ENCODE assay signal across 1 cellular context in the genomic region with DNA sequence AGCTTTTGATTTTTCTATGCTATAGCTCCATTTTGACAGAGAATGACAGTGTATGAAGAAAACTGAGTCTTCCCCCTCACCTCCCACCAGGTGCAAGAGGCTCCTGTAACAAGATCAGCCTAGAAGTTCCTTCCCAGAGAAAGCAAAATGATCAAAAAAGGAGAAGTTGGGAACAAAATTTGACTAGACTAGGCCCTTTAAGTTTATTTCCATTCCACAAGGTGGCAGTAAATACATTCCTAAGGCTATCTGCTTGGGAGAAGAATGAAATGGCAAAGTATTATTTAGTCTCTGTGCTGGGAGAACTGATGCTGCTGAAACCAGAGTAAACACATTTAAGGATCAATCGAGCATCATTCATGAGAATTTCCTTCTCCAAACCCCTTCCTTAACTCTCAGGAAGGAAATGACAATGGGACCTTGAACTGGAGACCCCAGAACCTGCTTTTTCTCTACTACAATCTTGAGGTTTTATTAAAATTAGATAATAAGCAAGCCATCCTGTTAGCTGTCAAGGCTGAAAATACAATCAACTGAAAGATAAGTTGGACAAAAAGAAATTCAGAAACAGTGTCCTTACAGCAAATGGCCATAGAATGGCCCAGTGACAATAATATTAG.
TF ChIP-seq lines count a peak whose summit lies in the region.

No MANE protein-coding gene starts in this region.

TF ChIP-seq in WTC11, 78 proteins besides CTCF, POLR2A, EP300 and RAD21 (continued from another document):
- TF ChIP-seq, protein P1, sequence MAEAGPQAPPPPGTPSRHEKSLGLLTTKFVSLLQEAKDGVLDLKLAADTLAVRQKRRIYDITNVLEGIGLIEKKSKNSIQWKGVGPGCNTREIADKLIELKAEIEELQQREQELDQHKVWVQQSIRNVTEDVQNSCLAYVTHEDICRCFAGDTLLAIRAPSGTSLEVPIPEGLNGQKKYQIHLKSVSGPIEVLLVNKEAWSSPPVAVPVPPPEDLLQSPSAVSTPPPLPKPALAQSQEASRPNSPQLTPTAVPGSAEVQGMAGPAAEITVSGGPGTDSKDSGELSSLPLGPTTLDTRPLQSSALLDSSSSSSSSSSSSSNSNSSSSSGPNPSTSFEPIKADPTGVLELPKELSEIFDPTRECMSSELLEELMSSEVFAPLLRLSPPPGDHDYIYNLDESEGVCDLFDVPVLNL (CRISPR knock-in tag; IDR thresholded peaks at IDR 0.05; ENCODE audit: borderline replicate concordance, low read depth) = no peak
- TF ChIP-seq ZNF423 (CRISPR knock-in tag; IDR thresholded peaks at IDR 0.05) = no peak
- TF ChIP-seq MYBL2 (CRISPR knock-in tag; IDR thresholded peaks at IDR 0.05) = no peak
- TF ChIP-seq ETV6 (CRISPR knock-in tag; IDR thresholded peaks at IDR 0.05) = no peak
- no peak for TF ChIP-seq ZNF317 (CRISPR knock-in tag; IDR thresholded peaks at IDR 0.05; ENCODE audit: borderline replicate concordance, low read depth)
- no peak for TF ChIP-seq NFE2L1 (CRISPR knock-in tag; IDR thresholded peaks at IDR 0.05)
- TF ChIP-seq, protein P2, sequence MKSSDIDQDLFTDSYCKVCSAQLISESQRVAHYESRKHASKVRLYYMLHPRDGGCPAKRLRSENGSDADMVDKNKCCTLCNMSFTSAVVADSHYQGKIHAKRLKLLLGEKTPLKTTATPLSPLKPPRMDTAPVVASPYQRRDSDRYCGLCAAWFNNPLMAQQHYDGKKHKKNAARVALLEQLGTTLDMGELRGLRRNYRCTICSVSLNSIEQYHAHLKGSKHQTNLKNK (CRISPR knock-in tag; IDR thresholded peaks at IDR 0.05) = no peak
- TF ChIP-seq SP1 (CRISPR knock-in tag; conservative IDR thresholded peaks at IDR 0.05) = no peak
- TF ChIP-seq GRHL2 (CRISPR knock-in tag; IDR thresholded peaks at IDR 0.05; ENCODE audit: insufficient replicate concordance, severe bottlenecking) = no peak
- TF ChIP-seq TCF7 (CRISPR knock-in tag; IDR thresholded peaks at IDR 0.05; ENCODE audit: low read depth) = no peak
- TF ChIP-seq, protein P3, sequence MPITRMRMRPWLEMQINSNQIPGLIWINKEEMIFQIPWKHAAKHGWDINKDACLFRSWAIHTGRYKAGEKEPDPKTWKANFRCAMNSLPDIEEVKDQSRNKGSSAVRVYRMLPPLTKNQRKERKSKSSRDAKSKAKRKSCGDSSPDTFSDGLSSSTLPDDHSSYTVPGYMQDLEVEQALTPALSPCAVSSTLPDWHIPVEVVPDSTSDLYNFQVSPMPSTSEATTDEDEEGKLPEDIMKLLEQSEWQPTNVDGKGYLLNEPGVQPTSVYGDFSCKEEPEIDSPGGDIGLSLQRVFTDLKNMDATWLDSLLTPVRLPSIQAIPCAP (CRISPR knock-in tag; IDR thresholded peaks at IDR 0.05) = no peak
